ENCODE assay signal across 1 cellular context in the genomic region with DNA sequence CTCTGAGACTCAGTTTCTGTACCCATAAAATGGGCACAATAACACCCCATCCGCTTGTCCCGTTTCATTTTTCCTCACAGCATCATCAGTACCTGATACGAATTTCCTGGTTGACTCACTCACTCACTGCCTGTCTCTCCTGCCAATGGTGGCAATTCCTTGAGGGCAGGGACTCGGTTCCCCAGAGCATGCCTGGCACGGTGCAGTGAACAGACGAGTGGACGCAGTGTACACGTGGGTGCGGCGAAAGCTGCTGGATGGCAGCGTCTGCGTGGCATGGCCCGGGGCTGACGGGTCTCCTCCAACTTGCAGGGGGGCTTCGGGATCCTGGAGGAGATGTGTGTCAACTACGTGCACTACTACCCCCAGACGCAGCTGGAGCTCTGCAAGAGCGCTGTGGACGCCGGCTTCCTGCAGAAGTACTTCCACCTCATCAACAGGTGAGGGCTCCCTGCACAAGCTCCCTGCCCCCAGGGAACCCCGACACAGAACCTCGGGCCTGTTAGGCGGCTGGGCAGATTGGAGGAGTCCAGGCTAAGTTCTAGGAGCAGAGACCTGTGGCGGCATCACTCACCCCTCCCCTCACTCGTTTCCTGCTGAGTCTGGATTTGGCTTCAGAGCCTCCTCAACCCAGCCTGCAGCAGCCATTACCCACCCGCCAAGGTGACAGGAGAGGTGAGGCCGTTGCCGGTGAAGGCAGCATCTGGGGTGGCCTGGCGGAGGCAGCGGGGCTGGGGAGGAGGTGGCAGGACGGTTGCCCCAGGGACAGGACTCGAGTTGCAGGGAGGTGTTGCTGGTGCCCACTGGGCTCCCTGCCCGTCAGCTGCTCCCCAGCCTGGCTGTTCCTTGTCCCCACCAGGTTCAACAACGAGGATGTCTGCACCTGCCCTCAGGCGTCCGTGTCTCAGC.
TF ChIP-seq lines count a peak whose summit lies in the region.

No MANE protein-coding gene starts in this region.

TF ChIP-seq in liver, 16 proteins besides CTCF, POLR2A, EP300 and RAD21 (continued from another document):
- TF ChIP-seq JUND (IDR thresholded peaks at IDR 0.05) (no peak), FOXA2 (IDR thresholded peaks at IDR 0.05) (no peak), HNF4G (IDR thresholded peaks at IDR 0.05) (no peak), FOXA1 (IDR thresholded peaks at IDR 0.05) (no peak)
- TF ChIP-seq, protein P1, sequence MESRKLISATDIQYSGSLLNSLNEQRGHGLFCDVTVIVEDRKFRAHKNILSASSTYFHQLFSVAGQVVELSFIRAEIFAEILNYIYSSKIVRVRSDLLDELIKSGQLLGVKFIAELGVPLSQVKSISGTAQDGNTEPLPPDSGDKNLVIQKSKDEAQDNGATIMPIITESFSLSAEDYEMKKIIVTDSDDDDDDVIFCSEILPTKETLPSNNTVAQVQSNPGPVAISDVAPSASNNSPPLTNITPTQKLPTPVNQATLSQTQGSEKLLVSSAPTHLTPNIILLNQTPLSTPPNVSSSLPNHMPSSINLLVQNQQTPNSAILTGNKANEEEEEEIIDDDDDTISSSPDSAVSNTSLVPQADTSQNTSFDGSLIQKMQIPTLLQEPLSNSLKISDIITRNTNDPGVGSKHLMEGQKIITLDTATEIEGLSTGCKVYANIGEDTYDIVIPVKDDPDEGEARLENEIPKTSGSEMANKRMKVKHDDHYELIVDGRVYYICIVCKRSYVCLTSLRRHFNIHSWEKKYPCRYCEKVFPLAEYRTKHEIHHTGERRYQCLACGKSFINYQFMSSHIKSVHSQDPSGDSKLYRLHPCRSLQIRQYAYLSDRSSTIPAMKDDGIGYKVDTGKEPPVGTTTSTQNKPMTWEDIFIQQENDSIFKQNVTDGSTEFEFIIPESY (IDR thresholded peaks at IDR 0.05), result no peak
